In genomic region chr18:35697869-35698268, GRCh38 we compare ENCODE assay signal across 33 cellular contexts.
"Had no signal": no experiment of that assay in that cellular context is flagged by ENCODE, and none has a peak within 500 bp of the region (broad histone marks: within the 10 kb centered on the region; RNA-seq: fewer than 3 reads in every experiment).

No MANE protein-coding gene starts in this region.

- H3K4me3 ChIP-seq: coronary artery, dorsolateral prefrontal cortex, esophagus muscularis mucosa, gastrocnemius medialis, left ventricle myocardium inferior, lung, ovary, right lobe of liver, skin epidermis, tibial nerve, uterus had no signal

- DNase-seq: activated CD4-positive, alpha-beta T cell treated with anti-CD3 and anti-CD28 coated beads for 1 hour; activated CD4-positive, alpha-beta T cell treated with anti-CD3 and anti-CD28 coated beads, Interleukin-2, amount 50 U/mL, for 1 hour; activated CD8-positive, alpha-beta T cell treated with anti-CD3 and anti-CD28 coated beads for 36 hours; activated gamma-delta T cell treated with Interleukin-2 at 50 U/mL for 16 hours; activated naive CD4-positive, alpha-beta T cell treated with anti-CD3 and anti-CD28 coated beads, Interleukin-2, amount 50 U/mL, for 16 hours; activated T-cell treated with anti-CD3 and anti-CD28 coated beads, Interleukin-2, amount 50 U/mL, for 4 hours; amniotic stem cell; cerebellar nuclear complex; dorsolateral prefrontal cortex; effector memory CD8-positive, alpha-beta T cell; gastrocnemius medialis; glutamatergic neuron; left ventricle myocardium inferior; naive B cell; nephron progenitor cell; ovary; right lobe of liver; stimulated activated CD4-positive, alpha-beta T cell treated with anti-CD3 and anti-CD28 coated beads, Interleukin-4, amount 100 ng/mL, for 4 hours; stimulated activated CD8-positive, alpha-beta memory T cell treated with anti-CD3 and anti-CD28 coated beads, Interleukin-4, amount 100 ng/mL, for 48 hours; stimulated activated naive CD8-positive, alpha-beta T cell treated with anti-CD3 and anti-CD28 coated beads, Interleukin-15, amount 100 ng/mL, for 72 hours; substantia nigra; T-helper 2 cell; uterus had no signal

- H3K9me3 ChIP-seq: esophagus muscularis mucosa, gastrocnemius medialis, left ventricle myocardium inferior, neutrophil, ovary, right lobe of liver, tibial nerve, uterus had no signal

- H3K4me1 ChIP-seq: right lobe of liver, uterus had no signal

- H3K27me3 ChIP-seq: dorsolateral prefrontal cortex, esophagus muscularis mucosa, gastrocnemius medialis, neutrophil, ovary, right lobe of liver, tibial nerve, uterus had no signal

- ATAC-seq: activated CD8-positive, alpha-beta T cell treated with anti-CD3 and anti-CD28 coated beads for 36 hours; activated T-cell treated with anti-CD3 and anti-CD28 coated beads, Interleukin-2, amount 50 U/mL, for 4 hours; activated T-helper 17 cell treated with anti-CD3 and anti-CD28 coated beads, Interleukin-2, amount 50 U/mL, for 72 hours; effector memory CD8-positive, alpha-beta T cell; gastrocnemius medialis; right lobe of liver; stimulated activated memory B cell treated with anti-CD40 and anti-IgM and Interleukin-4, amounts not matched to agents 10 μg/mL and 1 μg/mL and 100 μg/mL, for 72 hours; stimulated activated naive CD8-positive, alpha-beta T cell treated with anti-CD3 and anti-CD28 coated beads, Interleukin-15, amount 100 ng/mL, for 72 hours; WTC11 had no signal

- H3K27ac ChIP-seq: coronary artery, dorsolateral prefrontal cortex, esophagus muscularis mucosa, gastrocnemius medialis, left ventricle myocardium inferior, neutrophil, ovary, right lobe of liver, uterus had no signal

- H3K36me3 ChIP-seq: ovary, right lobe of liver, uterus had no signal

- FAIRE-seq: islet of Langerhans had no signal
